13 cellular contexts compared by ENCODE assay signal in genomic region chrX:22097295-22097694, GRCh38.
DNase-seq lines count a peak whose midpoint lies in the region; ATAC-seq, FAIRE-seq and TF ChIP-seq lines count a peak whose summit lies in the region.
"Had no signal": no experiment of that assay in that cellular context is flagged by ENCODE, and none has a peak within 500 bp of the region (broad histone marks: within the 10 kb centered on the region; RNA-seq: fewer than 3 reads in every experiment).

No MANE protein-coding gene starts in this region.

- H3K36me3 Mint-ChIP-seq in stimulated activated effector memory CD8-positive, alpha-beta T cell treated with anti-CD3 and anti-CD28 coated beads, Interleukin-12 subunit alpha, Interleukin-12 subunit beta, amount 100 ng/mL, for 72 hours: no peaks in the 10 kb centered on the region
- H3K36me3 Mint-ChIP-seq: IgD-negative memory B cell had no signal

- no peaks in the 10 kb centered on the region for H3K9me3 ChIP-seq in A549
- no peaks in the 10 kb centered on the region for H3K9me3 ChIP-seq in HCT116 (ENCODE audit: control insufficient read depth in 1 of 2, insufficient read depth in 1 of 2, low read depth in 1 of 2, low read length in 2 of 2)
- H3K9me3 ChIP-seq in K562 (replicated peaks; ENCODE audit: control insufficient read depth, insufficient read depth, low read depth, low read length): no peaks in the 10 kb centered on the region
- no peaks in the 10 kb centered on the region for H3K9me3 ChIP-seq in heart left ventricle
- H3K9me3 ChIP-seq: upper lobe of left lung had no signal

- TF ChIP-seq RAD21 in A549 (conservative IDR thresholded peaks at IDR 0.05 in 1 of 2, IDR thresholded peaks at IDR 0.05 in 1 of 2) (no peak), HCT116 (IDR thresholded peaks at IDR 0.05; ENCODE audit: low read depth) (no peak), K562 (CRISPR knock-in tag; conservative IDR thresholded peaks at IDR 0.05 in 1 of 2, IDR thresholded peaks at IDR 0.05 in 1 of 2) (no peak)

- TF ChIP-seq EP300 in A549 (IDR thresholded peaks at IDR 0.05) (no peak), K562 (IDR thresholded peaks at IDR 0.05; ENCODE audit: low read length) (no peak)

- in situ Hi-C loops in K562 (cut with MboI): no loop called here

- no peak for TF ChIP-seq POLR2A in A549 (IDR thresholded peaks at IDR 0.05; ENCODE audit: low read length)
- TF ChIP-seq POLR2A in HCT116 (IDR thresholded peaks at IDR 0.05; ENCODE audit: borderline replicate concordance, extremely low read depth, insufficient read depth, insufficient read length): no peak
- TF ChIP-seq POLR2A in K562 (conservative IDR thresholded peaks at IDR 0.05): no peak
- no peak for TF ChIP-seq POLR2A in heart left ventricle (IDR thresholded peaks at IDR 0.05)

- H3K9ac ChIP-seq in HCT116 (ENCODE audit: low read length): no peak overlapping the region
- no peak overlapping the region for H3K9ac ChIP-seq in K562 (ENCODE audit: insufficient read depth in 1 of 2, low read depth in 2 of 2, low read length in 2 of 2)

- H4K20me1 ChIP-seq in HCT116 (ENCODE audit: insufficient read depth) (no peaks in the 10 kb centered on the region), K562 (replicated peaks; ENCODE audit: control insufficient read depth, insufficient read depth, low read length) (no peaks in the 10 kb centered on the region)

- ATAC-seq in A549: peak; percentile 34 to 92; a peak in 4 of 6 replicates
- ATAC-seq in HCT116: peak; percentile 27; the same call in 1 of the 2 replicates
- no peak for ATAC-seq in K562
- ATAC-seq in HG02798 (IDR thresholded peaks at IDR 0.05; ENCODE audit: poor library complexity, unreplicated experiment): no peak
- ATAC-seq in stimulated activated effector memory CD8-positive, alpha-beta T cell treated with anti-CD3 and anti-CD28 coated beads, Interleukin-12 subunit alpha, Interleukin-12 subunit beta, amount 100 ng/mL, for 72 hours: no peak
- ATAC-seq in HG03139 (IDR thresholded peaks at IDR 0.05; ENCODE audit: unreplicated experiment): no peak
- no peak for ATAC-seq in heart left ventricle

- H3K27ac ChIP-seq in A549: peak overlapping the region in 1 of 2 experiments; percentile 35; a peak in 2 of 6 replicates
- H3K27ac ChIP-seq in HCT116 (ENCODE audit: low read depth, low read length): no peak overlapping the region
- H3K27ac ChIP-seq in K562 (ENCODE audit: extremely low read depth, low read depth, low read length): no peak overlapping the region
- no peak overlapping the region for H3K27ac ChIP-seq in heart left ventricle
- H3K27ac ChIP-seq: upper lobe of left lung had no signal

- RAD21 ChIA-PET in HCT116 (lab: Charles Lee; ENCODE audit: low non-redundant PET in 1 of 2, low total read pairs in 2 of 2, uncharacterized antibody in 2 of 2, unreplicated experiment in 2 of 2): no interaction called here

- peak in 1 of 2 experiments; percentile 71 for DNase-seq in A549 (ENCODE audit: low read depth in 1 of 2, low spot score in 1 of 2)
- no peak for DNase-seq in HCT116 (ENCODE audit: low read depth, low spot score)
- peak in 1 of 4 experiments; percentile 1 for DNase-seq in K562 (ENCODE audit: extremely low read depth in 1 of 4, low spot score in 3 of 4)
- DNase-seq in kidney epithelial cell (ENCODE audit: low read depth): peak; percentile 39
- no peak for DNase-seq in stimulated activated effector memory CD8-positive, alpha-beta T cell treated with anti-CD3 and anti-CD28 coated beads, Interleukin-12 subunit alpha, Interleukin-12 subunit beta, amount 100 ng/mL, for 72 hours (ENCODE audit: low spot score in 2 of 2)
- no peak for DNase-seq in heart left ventricle
- DNase-seq: kidney, NCI-H1694, upper lobe of left lung had no signal

- no peaks in the 10 kb centered on the region for H3K9me2 ChIP-seq in HCT116 (ENCODE audit: insufficient read depth)

- H3K4me1 Mint-ChIP-seq in stimulated activated effector memory CD8-positive, alpha-beta T cell treated with anti-CD3 and anti-CD28 coated beads, Interleukin-12 subunit alpha, Interleukin-12 subunit beta, amount 100 ng/mL, for 72 hours: no peaks in the 10 kb centered on the region
- H3K4me1 Mint-ChIP-seq: IgD-negative memory B cell had no signal

- H3K4me2 ChIP-seq in A549 (peak overlapping the region; percentile 36; the same call in 2 of the 3 replicates), HCT116 (ENCODE audit: low read length) (no peak overlapping the region), K562 (ENCODE audit: insufficient read depth, low read length) (no peak overlapping the region)

- H3K36me3 ChIP-seq in HCT116 (ENCODE audit: control insufficient read depth in 1 of 2, insufficient read depth in 2 of 2, low read length in 2 of 2) (no peaks in the 10 kb centered on the region), K562 (ENCODE audit: control insufficient read depth, insufficient read depth, low read length) (no peaks in the 10 kb centered on the region), kidney epithelial cell (ENCODE audit: control insufficient read depth, insufficient read depth, low read length) (no peaks in the 10 kb centered on the region), heart left ventricle (no peaks in the 10 kb centered on the region)
- H3K36me3 ChIP-seq: upper lobe of left lung had no signal

- POLR2A ChIA-PET in A549 (lab: Yijun Ruan, JAX): no interaction called here
- POLR2A ChIA-PET in HCT116 (lab: Charles Lee): no interaction called here
- POLR2A ChIA-PET in K562 (lab: Yijun Ruan, JAX): no interaction called here

- H3K79me2 ChIP-seq in HCT116 (ENCODE audit: insufficient read depth, low read length): no peaks in the 10 kb centered on the region
- no peaks in the 10 kb centered on the region for H3K79me2 ChIP-seq in K562 (ENCODE audit: control insufficient read depth, insufficient read depth, low read length)

- no peaks in the 10 kb centered on the region for H3K9me3 Mint-ChIP-seq in stimulated activated effector memory CD8-positive, alpha-beta T cell treated with anti-CD3 and anti-CD28 coated beads, Interleukin-12 subunit alpha, Interleukin-12 subunit beta, amount 100 ng/mL, for 72 hours
- H3K9me3 Mint-ChIP-seq: IgD-negative memory B cell had no signal

- CTCF ChIA-PET in A549 (lab: Yijun Ruan, JAX) (no interaction called here), HCT116 (lab: Charles Lee) (no interaction called here), K562 (lab: Yijun Ruan, JAX; ENCODE audit: low intra/inter-chr PET ratio) (no interaction called here)

- H2AFZ ChIP-seq in HCT116 (ENCODE audit: low read depth, low read length, poor library complexity, severe bottlenecking) (no peak overlapping the region), K562 (ENCODE audit: low read depth, low read length) (no peak overlapping the region)

- intact Hi-C loops in HCT116 (cut with micrococcal nuclease) (no loop called here), K562 (cut with micrococcal nuclease) (no loop called here), heart left ventricle (cut with DNase I) (no loop called here)

- FAIRE-seq in A549 (lab: Jason Lieb, UNC) (peak; percentile 18), K562 (lab: Jason Lieb, UNC) (no peak)
- FAIRE-seq: kidney had no signal

- no peak overlapping the region for H3K4me3 ChIP-seq in A549
- no peak overlapping the region for H3K4me3 ChIP-seq in HCT116 (replicated peaks in 1 of 2; ENCODE audit: low read depth in 1 of 2, low read length in 2 of 2)
- H3K4me3 ChIP-seq in K562: no peak overlapping the region
- no peak overlapping the region for H3K4me3 ChIP-seq in kidney epithelial cell (ENCODE audit: low read depth, low read length)
- no peak overlapping the region for H3K4me3 ChIP-seq in heart left ventricle
- H3K4me3 ChIP-seq: upper lobe of left lung had no signal

- WGBS in A549 (ENCODE audit: missing lambda C conversion rate): 14% methylated on average over 1 of the region's 1 CpG
- WGBS in K562 (ENCODE audit: insufficient coverage, low coverage, missing lambda C conversion rate): 0% methylated on average over 1 of the region's 1 CpG
- 71 to 94% (median 79%) methylated on average over 1 of the region's 1 CpG for WGBS in heart left ventricle, 4 donors

- H3K9me1 ChIP-seq in K562 (ENCODE audit: control insufficient read depth, insufficient read depth, low read length): no peaks in the 10 kb centered on the region

- no peak overlapping the region for H3K27ac Mint-ChIP-seq in stimulated activated effector memory CD8-positive, alpha-beta T cell treated with anti-CD3 and anti-CD28 coated beads, Interleukin-12 subunit alpha, Interleukin-12 subunit beta, amount 100 ng/mL, for 72 hours
- H3K27ac Mint-ChIP-seq: activated T-helper 1 cell treated with anti-CD3 and anti-CD28 coated beads, Interleukin-12 subunit alpha, Interleukin-12 subunit beta, Interleukin-2, Interleukin-4 antibody, amounts not matched to agents 30 ng/mL and 10 ng/mL and 1 ng/mL, durations not matched to agents 14 hours and 24 hours and 36 hours had no signal

- H3K4me1 ChIP-seq in A549 (peaks cover 10% of the 10 kb centered on the region; the same call in 2 of the 3 replicates), HCT116 (ENCODE audit: control insufficient read depth in 1 of 2, insufficient read depth in 2 of 2, low read length in 2 of 2) (no peaks in the 10 kb centered on the region), K562 (replicated peaks in 1 of 2; ENCODE audit: control insufficient read depth in 2 of 2, insufficient read depth in 2 of 2, low read length in 2 of 2) (no peaks in the 10 kb centered on the region), heart left ventricle (no peaks in the 10 kb centered on the region)
- H3K4me1 ChIP-seq: upper lobe of left lung had no signal

- H3K4me3 Mint-ChIP-seq in stimulated activated effector memory CD8-positive, alpha-beta T cell treated with anti-CD3 and anti-CD28 coated beads, Interleukin-12 subunit alpha, Interleukin-12 subunit beta, amount 100 ng/mL, for 72 hours: no peak overlapping the region
- H3K4me3 Mint-ChIP-seq: activated T-helper 1 cell treated with anti-CD3 and anti-CD28 coated beads, Interleukin-12 subunit alpha, Interleukin-12 subunit beta, Interleukin-2, Interleukin-4 antibody, amounts not matched to agents 30 ng/mL and 10 ng/mL and 1 ng/mL, durations not matched to agents 14 hours and 24 hours and 36 hours; IgD-negative memory B cell had no signal

- no peaks in the 10 kb centered on the region for H3K27me3 ChIP-seq in HCT116 (ENCODE audit: insufficient read depth, low read length)
- no peaks in the 10 kb centered on the region for H3K27me3 ChIP-seq in K562 (ENCODE audit: control insufficient read depth in 2 of 2, insufficient read depth in 2 of 2, low read length in 2 of 2)
- no peaks in the 10 kb centered on the region for H3K27me3 ChIP-seq in kidney epithelial cell (ENCODE audit: control insufficient read depth, insufficient read depth, low read length)
- no peaks in the 10 kb centered on the region for H3K27me3 ChIP-seq in heart left ventricle
- H3K27me3 ChIP-seq: upper lobe of left lung had no signal

- BruUV-seq in HCT116 (replicated peaks; lab: Mats Ljungman, UMichigan): no TSS peak
- no TSS peak for BruUV-seq in K562 (replicated peaks; lab: Mats Ljungman, UMichigan)

- TF ChIP-seq CTCF in A549 (IDR thresholded peaks at IDR 0.05) (no peak), HCT116 (IDR thresholded peaks at IDR 0.05 in 2 of 3, conservative IDR thresholded peaks at IDR 0.05 in 1 of 3; ENCODE audit: borderline replicate concordance in 1 of 3, insufficient read depth in 1 of 3, low read depth in 2 of 3, low read length in 2 of 3) (no peak), K562 (IDR thresholded peaks at IDR 0.05 in 2 of 3, conservative IDR thresholded peaks at IDR 0.05 in 1 of 3; ENCODE audit: insufficient read depth in 2 of 3, low read depth in 1 of 3, low read length in 3 of 3) (no peak), kidney epithelial cell (IDR thresholded peaks at IDR 0.05; ENCODE audit: insufficient read depth, low read length, poor library complexity, severe bottlenecking) (no peak), heart left ventricle (IDR thresholded peaks at IDR 0.05) (no peak)

Comparison
In these comparisons a context has a peak if more than half of its experiments do, and no peak if none do; other contexts are left out.
1. ATAC-seq: peak in A549 (2 of 2) and HCT116 (single experiment); none in K562 (single experiment), HG02798 (single experiment), stimulated activated effector memory CD8-positive, alpha-beta T cell treated with anti-CD3 and anti-CD28 coated beads, Interleukin-12 subunit alpha, Interleukin-12 subunit beta, amount 100 ng/mL, for 72 hours (single experiment), HG03139 (single experiment) and heart left ventricle (0 of 4).
2. Of the 35 proteins assayed by ChIP-seq in both K562 and A549: peak only in K562: none; only in A549: JUNB, MAFK and USF2; in both: none; in neither: 32.